10 cellular contexts compared by ENCODE assay signal in the genomic region with DNA sequence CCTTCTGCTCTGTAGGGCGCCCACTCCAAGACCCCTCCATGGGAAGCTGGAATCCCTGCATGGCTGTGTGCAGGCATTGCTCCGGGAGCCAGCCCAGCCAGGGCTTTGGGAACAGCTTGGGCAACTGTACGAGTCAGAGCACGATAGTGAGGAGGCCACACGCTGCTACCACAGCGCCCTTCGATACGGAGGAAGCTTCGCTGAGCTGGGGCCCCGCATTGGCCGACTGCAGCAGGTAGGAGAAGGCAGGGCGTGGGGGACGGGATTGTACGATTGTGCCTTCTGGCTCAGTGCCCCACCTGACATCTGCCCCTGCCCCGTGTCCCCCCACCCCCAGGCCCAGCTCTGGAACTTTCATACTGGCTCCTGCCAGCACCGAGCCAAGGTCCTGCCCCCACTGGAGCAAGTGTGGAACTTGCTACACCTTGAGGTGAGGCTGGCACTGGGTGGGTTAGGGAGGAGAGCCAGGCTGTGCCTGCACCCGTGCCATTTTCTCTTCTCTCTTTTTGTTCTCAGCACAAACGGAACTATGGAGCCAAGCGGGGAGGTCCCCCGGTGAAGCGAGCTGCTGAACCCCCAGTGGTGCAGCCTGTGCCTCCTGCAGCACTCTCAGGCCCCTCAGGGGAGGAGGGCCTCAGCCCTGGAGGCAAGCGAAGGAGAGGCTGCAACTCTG. TPM values are rescaled to one million over a fixed set of nuclear protein-coding genes. Genes with fewer than 3 reads are reported as not detected.
DNase-seq lines count a peak whose midpoint lies in the region; ATAC-seq and TF ChIP-seq lines count a peak whose summit lies in the region.
"Had no signal": no experiment of that assay in that cellular context is flagged by ENCODE, and none has a peak within 500 bp of the region (broad histone marks: within the 10 kb centered on the region; RNA-seq: fewer than 3 reads in every experiment).

No MANE protein-coding gene starts in this region.

- no peak overlapping the region for H3K4me3 ChIP-seq in HEK293 (ENCODE audit: low read depth, low read length)
- no peak overlapping the region for H3K4me3 ChIP-seq in adrenal gland
- H3K4me3 ChIP-seq: SJSA1 had no signal

- POLR2A ChIA-PET in CD4-positive, alpha-beta T cell (lab: Charles Lee): interaction anchor here (6.8 to 10.1 kb wide), 2 partner anchors 10 to 11 kb away, joined by 79 to 83 read pairs; a partner anchor contains a TSS
- POLR2A ChIA-PET in HEK293 (lab: Yijun Ruan, JAX): interaction anchor here (0.7 to 7.7 kb wide), 3 partner anchors 10 to 55 kb away, joined by 3 to 110 read pairs (median 4); a partner anchor contains a TSS

- H3K27me3 Mint-ChIP-seq in CD4-positive, alpha-beta T cell: peaks cover 10% of the 10 kb centered on the region
- H3K27me3 Mint-ChIP-seq in neural crest cell (ENCODE audit: low read depth): peaks cover 3% of the 10 kb centered on the region

- no peak for DNase-seq in CD4-positive, alpha-beta T cell
- DNase-seq in adrenal gland (peak in 5 of 7 donors; percentile 22 to 58 (median 31)), neural crest cell (ENCODE audit: low read depth, low spot score) (no peak), nucleus accumbens (lab: John Stamatoyannopoulos, UW) (no peak), NCI-H1092 treated with DMSO at 0.1 percent for 48 hours (lab: John Stamatoyannopoulos, UW) (no peak)
- DNase-seq: central memory CD4-positive, alpha-beta T cell; testis had no signal

- intact Hi-C loops in CD4-positive, alpha-beta T cell (cut with DNase I, micrococcal nuclease): loop anchor here (10.0 kb wide), 1 partner anchor 611 kb away; a partner anchor contains a TSS
- intact Hi-C loops in adrenal gland (cut with DNase I): no loop called here

- H3K27ac Mint-ChIP-seq in CD4-positive, alpha-beta T cell: peak overlapping the region; percentile 90
- no peak overlapping the region for H3K27ac Mint-ChIP-seq in neural crest cell (ENCODE audit: unreplicated experiment)

- peak overlapping the region; percentile 81 for H3K4me3 Mint-ChIP-seq in CD4-positive, alpha-beta T cell
- peak overlapping the region; percentile 61 for H3K4me3 Mint-ChIP-seq in neural crest cell

- H3K9me3 ChIP-seq in CD4-positive, alpha-beta T cell (ENCODE audit: control insufficient read depth, low read length): no peaks in the 10 kb centered on the region
- no peaks in the 10 kb centered on the region for H3K9me3 ChIP-seq in HEK293 (ENCODE audit: control insufficient read depth, insufficient read depth, low read depth, low read length)
- H3K9me3 ChIP-seq in adrenal gland (replicated peaks in 1 of 3): no peaks in the 10 kb centered on the region
- H3K9me3 ChIP-seq: SJSA1, testis had no signal

- no peaks in the 10 kb centered on the region for H3K27me3 ChIP-seq in CD4-positive, alpha-beta T cell (ENCODE audit: control insufficient read depth, insufficient read depth, low read length)
- H3K27me3 ChIP-seq in adrenal gland: no peaks in the 10 kb centered on the region
- H3K27me3 ChIP-seq: SJSA1, testis had no signal

- H3K27ac ChIP-seq in CD4-positive, alpha-beta T cell (ENCODE audit: low read depth, low read length): peak overlapping the region; percentile 100
- H3K27ac ChIP-seq in HEK293 (ENCODE audit: extremely low read depth, low read depth, low read length) (no peak overlapping the region), adrenal gland (peak overlapping the region in 2 of 5 donors; percentile 99)
- H3K27ac ChIP-seq: SJSA1 had no signal

- CTCF ChIA-PET in CD4-positive, alpha-beta T cell (lab: Charles Lee): interaction anchor here (2.2 kb wide), 1 partner anchor 12 kb away, joined by 20 read pairs; a partner anchor contains a TSS
- CTCF ChIA-PET in HEK293 (lab: Yijun Ruan, JAX): interaction anchor here (0.5 to 2.9 kb wide), 3 partner anchors 10 to 102 kb away, joined by 3 to 15 read pairs (median 12); a partner anchor contains a TSS

- H3K9me3 Mint-ChIP-seq in CD4-positive, alpha-beta T cell: no peaks in the 10 kb centered on the region
- no peaks in the 10 kb centered on the region for H3K9me3 Mint-ChIP-seq in neural crest cell

- peaks cover 23% of the 10 kb centered on the region for H3K4me1 Mint-ChIP-seq in CD4-positive, alpha-beta T cell (ENCODE audit: low read depth)
- H3K4me1 Mint-ChIP-seq in neural crest cell: peaks cover 26% of the 10 kb centered on the region

- no peak for TF ChIP-seq CTCF in CD4-positive, alpha-beta T cell (IDR thresholded peaks at IDR 0.05)
- TF ChIP-seq CTCF in HEK293 (tag by site-specific recombination; IDR thresholded peaks at IDR 0.05) (no peak), adrenal gland (IDR thresholded peaks at IDR 0.05) (no peak), neural crest cell (conservative IDR thresholded peaks at IDR 0.05) (no peak)

- ATAC-seq in CD4-positive, alpha-beta T cell (ENCODE audit: poor library complexity): no peak
- ATAC-seq in HG02884 (IDR thresholded peaks at IDR 0.05; ENCODE audit: unreplicated experiment): no peak

- peaks cover 79% of the 10 kb centered on the region for H3K36me3 Mint-ChIP-seq in CD4-positive, alpha-beta T cell (ENCODE audit: low read depth)
- H3K36me3 Mint-ChIP-seq in neural crest cell (ENCODE audit: low read depth): no peaks in the 10 kb centered on the region

- H3K4me1 ChIP-seq in HEK293 (ENCODE audit: control insufficient read depth, insufficient read depth, low read length) (peaks cover 7% of the 10 kb centered on the region), adrenal gland (replicated peaks in 1 of 2) (peaks cover 16 to 27% of the 10 kb centered on the region in 2 donors)

- H3K36me3 ChIP-seq in HEK293 (ENCODE audit: control insufficient read depth in 2 of 2, insufficient read depth in 1 of 2, low read length in 2 of 2) (peaks cover 17 to 50% of the 10 kb centered on the region in 2 experiments), adrenal gland (replicated peaks in 1 of 2) (peaks cover 0 to 53% of the 10 kb centered on the region in 2 donors)

- no peak for TF ChIP-seq POLR2A in adrenal gland (IDR thresholded peaks at IDR 0.05)

- 80 to 88% (median 84%) methylated on average over 7 to 22 of the region's 22 CpGs for WGBS in adrenal gland, 4 donors

TF ChIP-seq in HEK293, 187 proteins besides CTCF, POLR2A, EP300 and RAD21:
- no peak for TF ChIP-seq REPIN1 (tag by site-specific recombination; IDR thresholded peaks at IDR 0.05; ENCODE audit: low read depth)
- TF ChIP-seq GLIS2 (tag by site-specific recombination; IDR thresholded peaks at IDR 0.05): peak; percentile 21; the same call in 1 of the 2 replicates

RNA-seq across cellular contexts. Expression of a gene that starts 8.7 kb away (rescaled TPM):
- total RNA-seq in CD4-positive, alpha-beta T cell: 10 to 100 TPM; 29.3 to 29.6 TPM
- total RNA-seq in adrenal gland (10 to 100 TPM; 14.9 to 52.8 (median 25.1) TPM), neural crest cell (6.7 and 8.4 TPM in 2 replicates)
- 100 to 1,000 TPM in 1 of 3 donors, 10 to 100 TPM in 1, 1 to 10 TPM in 1; 7.9 to 107 (median 70.9) TPM for polyA plus RNA-seq in adrenal gland
- total RNA-seq: SJSA1 had no signal

RNA-seq across cellular contexts. Expression of a gene that starts 11.2 kb away (rescaled TPM):
- 10 to 100 TPM; 15.4 to 16.3 TPM for total RNA-seq in CD4-positive, alpha-beta T cell
- total RNA-seq in adrenal gland: 100 to 1,000 TPM in 7 of 8 donors, 10 to 100 TPM in 1; 96.2 to 224 (median 122) TPM
- polyA plus RNA-seq in adrenal gland: 100 to 1,000 TPM in 2 of 3 donors, 10 to 100 TPM in 1; 34.5 to 424 (median 329) TPM
- 83.4 and 87.2 TPM in 2 replicates for total RNA-seq in neural crest cell

RNA-seq across cellular contexts. Expression of a gene that starts 11.6 kb away (rescaled TPM):
- total RNA-seq in CD4-positive, alpha-beta T cell: 1 to 10 TPM; 8.7 TPM
- total RNA-seq in adrenal gland (10 to 100 TPM in 7 of 8 donors, 1 to 10 TPM in 1; 9.1 to 24.4 (median 17.9) TPM), neural crest cell (12.7 and 13.3 TPM in 2 replicates)
- polyA plus RNA-seq in adrenal gland: 10 to 100 TPM in 2 of 3 donors, 1 to 10 TPM in 1; 6.5 to 36.8 (median 10.2) TPM

RNA-seq across cellular contexts. Expression of a gene that starts 12.2 kb away (rescaled TPM):
- 100 to 1,000 TPM; 189 to 191 TPM for total RNA-seq in CD4-positive, alpha-beta T cell
- total RNA-seq in adrenal gland: 10 to 100 TPM in 5 of 8 donors, 1 to 10 TPM in 3; 5.8 to 31.2 (median 15.1) TPM
- polyA plus RNA-seq in adrenal gland: 10 to 100 TPM in 2 of 3 donors, 1 to 10 TPM in 1; 2.2 to 35.9 (median 10.6) TPM
- total RNA-seq in neural crest cell: 64.8 and 70.2 TPM in 2 replicates

RNA-seq across cellular contexts. Expression of a gene that starts 42.4 kb away (rescaled TPM):
- total RNA-seq in CD4-positive, alpha-beta T cell: 100 to 1,000 TPM; 263 to 297 TPM
- total RNA-seq in adrenal gland (100 to 1,000 TPM in 2 of 8 donors, 10 to 100 TPM in 6; 75.8 to 123 (median 91.5) TPM), neural crest cell (53.3 and 59.7 TPM in 2 replicates)
- polyA plus RNA-seq in adrenal gland: 100 to 1,000 TPM in 2 of 3 donors, 10 to 100 TPM in 1; 43.8 to 326 (median 104) TPM

Comparison
In these comparisons a context has a peak if more than half of its experiments do, and no peak if none do; other contexts are left out.
1. DNase-seq: peak in adrenal gland (5 of 7); none in CD4-positive, alpha-beta T cell (0 of 10), neural crest cell (single experiment), nucleus accumbens (0 of 56) and NCI-H1092 treated with DMSO at 0.1 percent for 48 hours (single experiment).
2. intact Hi-C loops: an anchor here in CD4-positive, alpha-beta T cell (10.0 kb wide); none called in adrenal gland.